Comparison of ENCODE assay signal across 34 cellular contexts in genomic region chr5:148687871-148688270, GRCh38. TPM values are rescaled to one million over a fixed set of nuclear protein-coding genes. Genes with fewer than 3 reads are reported as not detected.
"Had no signal": no experiment of that assay in that cellular context is flagged by ENCODE, and none has a peak within 500 bp of the region (broad histone marks: within the 10 kb centered on the region; RNA-seq: fewer than 3 reads in every experiment).

No MANE protein-coding gene starts in this region.

- H3K27ac ChIP-seq: adrenal gland, body of pancreas, brain microvascular endothelial cell, breast epithelium, VCaP had no signal

- H3K9me3 ChIP-seq: body of pancreas had no signal

- H3K9me3 Mint-ChIP-seq: T-helper 2 cell treated with Interferon-gamma antibody and Interleukin-4, amounts not matched to agents 5 μg/mL and 100 μg/mL, for 36 hours had no signal

- H3K4me1 Mint-ChIP-seq: activated B cell treated with CpG ODN at 0.5 μM for 24 hours; activated CD4-positive, alpha-beta T cell treated with anti-CD3 and anti-CD28 coated beads, Interleukin-2, amount 10 ng/mL, durations not matched to agents 7 days and 5 days; activated T-helper 17 cell treated with anti-CD3 and anti-CD28 coated beads, Interleukin-2, amount 50 U/mL, for 72 hours had no signal

- H3K4me1 ChIP-seq: adrenal gland, body of pancreas, breast epithelium had no signal

- H3K27ac Mint-ChIP-seq: activated B cell treated with CpG ODN at 0.5 μM for 24 hours; activated CD4-positive, alpha-beta T cell treated with anti-CD3 and anti-CD28 coated beads for 36 hours; activated CD4-positive, alpha-beta T cell treated with anti-CD3 and anti-CD28 coated beads, Interleukin-2, amount 10 ng/mL, durations not matched to agents 7 days and 5 days; activated CD8-positive, alpha-beta T cell treated with anti-CD3 and anti-CD28 coated beads for 36 hours; activated naive CD4-positive, alpha-beta T cell treated with anti-CD3 and anti-CD28 coated beads for 36 hours; activated naive CD4-positive, alpha-beta T cell treated with anti-CD3 and anti-CD28 coated beads, Interleukin-2, amount 50 U/mL, for 72 hours; activated naive CD8-positive, alpha-beta T cell treated with anti-CD3 and anti-CD28 coated beads for 36 hours; activated T-cell treated with anti-CD3 and anti-CD28 coated beads, Interleukin-2, amount 50 U/mL, for 72 hours; activated T-helper 1 cell treated with anti-CD3 and anti-CD28 coated beads, Interleukin-12 subunit alpha, Interleukin-12 subunit beta, Interleukin-2, Interleukin-4 antibody, amounts not matched to agents 30 ng/mL and 10 ng/mL and 1 ng/mL, durations not matched to agents 14 hours and 24 hours and 36 hours; activated T-helper 17 cell treated with anti-CD3 and anti-CD28 coated beads, Interleukin-2, amount 50 U/mL, for 72 hours; T-helper 1 cell treated with Interleukin-12 subunit alpha and Interleukin-12 subunit beta and Interleukin-4 antibody, amounts not matched to agents 30 μg/mL and 1 μg/mL, for 36 hours; T-helper 2 cell treated with Interferon-gamma antibody and Interleukin-4, amounts not matched to agents 5 μg/mL and 100 μg/mL, for 36 hours had no signal

- H3K4me3 ChIP-seq: adrenal gland, body of pancreas, breast epithelium had no signal

- ATAC-seq: activated T-cell treated with anti-CD3 and anti-CD28 coated beads, Interleukin-2, amount 50 U/mL, for 4 hours had no signal

- H3K36me3 ChIP-seq: adrenal gland, brain microvascular endothelial cell, breast epithelium had no signal

- FAIRE-seq: astrocyte, TTC549 had no signal

- DNase-seq: activated B cell treated with CpG ODN at 0.5 μM for 24 hours; activated CD4-positive, alpha-beta T cell treated with anti-CD3 and anti-CD28 coated beads for 1 hour; activated CD4-positive, alpha-beta T cell treated with anti-CD3 and anti-CD28 coated beads, Interleukin-2, amount 50 U/mL, for 48 hours; activated CD8-positive, alpha-beta memory T cell treated with anti-CD3 and anti-CD28 coated beads, Interleukin-2, amount 50 U/mL, for 4 hours; activated effector memory CD4-positive, alpha-beta T cell treated with anti-CD3 and anti-CD28 coated beads, Interleukin-2, amount 50 U/mL, for 16 hours; activated gamma-delta T cell treated with Interleukin-2 at 50 U/mL for 16 hours; activated naive CD4-positive, alpha-beta T cell; activated naive CD4-positive, alpha-beta T cell treated with anti-CD3 and anti-CD28 coated beads for 36 hours; activated naive CD4-positive, alpha-beta T cell treated with anti-CD3 and anti-CD28 coated beads, Interleukin-2, amount 50 U/mL, for 16 hours; activated T-cell treated with anti-CD3 and anti-CD28 coated beads for 4 hours; activated T-cell treated with anti-CD3 and anti-CD28 coated beads, Interleukin-2, amount 50 U/mL, for 1 hour; activated T-cell treated with anti-CD3 and anti-CD28 coated beads, Interleukin-2, amount 50 U/mL, for 4 hours; adrenal gland; amniotic stem cell; aorta; central memory CD4-positive, alpha-beta T cell; T-helper 9 cell had no signal

- H3K4me3 Mint-ChIP-seq: activated B cell treated with CpG ODN at 0.5 μM for 24 hours; activated CD4-positive, alpha-beta T cell treated with anti-CD3 and anti-CD28 coated beads for 36 hours; activated CD4-positive, alpha-beta T cell treated with anti-CD3 and anti-CD28 coated beads, Interleukin-2, amount 10 ng/mL, durations not matched to agents 7 days and 5 days; activated CD8-positive, alpha-beta T cell treated with anti-CD3 and anti-CD28 coated beads for 36 hours; activated naive CD4-positive, alpha-beta T cell treated with anti-CD3 and anti-CD28 coated beads for 36 hours; activated naive CD8-positive, alpha-beta T cell treated with anti-CD3 and anti-CD28 coated beads for 36 hours; activated T-cell treated with anti-CD3 and anti-CD28 coated beads, Interleukin-2, amount 50 U/mL, for 4 hours; activated T-cell treated with anti-CD3 and anti-CD28 coated beads, Interleukin-2, amount 50 U/mL, for 72 hours; activated T-helper 1 cell treated with anti-CD3 and anti-CD28 coated beads, Interleukin-12 subunit alpha, Interleukin-12 subunit beta, Interleukin-2, Interleukin-4 antibody, amounts not matched to agents 30 ng/mL and 10 ng/mL and 1 ng/mL, durations not matched to agents 14 hours and 24 hours and 36 hours; activated T-helper 17 cell treated with anti-CD3 and anti-CD28 coated beads, Interleukin-2, amount 50 U/mL, for 72 hours; T-helper 1 cell treated with Interleukin-12 subunit alpha and Interleukin-12 subunit beta and Interleukin-4 antibody, amounts not matched to agents 30 μg/mL and 1 μg/mL, for 36 hours; T-helper 2 cell treated with Interferon-gamma antibody and Interleukin-4, amounts not matched to agents 5 μg/mL and 100 μg/mL, for 36 hours had no signal

- H3K27me3 ChIP-seq: adrenal gland, body of pancreas, brain microvascular endothelial cell, breast epithelium had no signal

RNA-seq across cellular contexts. Expression of gene HTR4, which starts 33.5 kb away (rescaled TPM):
- total RNA-seq: activated B cell treated with CpG ODN at 0.5 μM for 24 hours; activated CD4-positive, alpha-beta T cell treated with anti-CD3 and anti-CD28 coated beads for 36 hours; activated CD4-positive, alpha-beta T cell treated with anti-CD3 and anti-CD28 coated beads, Interleukin-2, amount 10 ng/mL, durations not matched to agents 7 days and 5 days; activated CD8-positive, alpha-beta memory T cell treated with anti-CD3 and anti-CD28 coated beads for 36 hours; activated CD8-positive, alpha-beta T cell treated with anti-CD3 and anti-CD28 coated beads for 36 hours; activated naive CD4-positive, alpha-beta T cell treated with anti-CD3 and anti-CD28 coated beads for 36 hours; activated naive CD4-positive, alpha-beta T cell treated with anti-CD3 and anti-CD28 coated beads, Interleukin-2, amount 50 U/mL, for 72 hours; activated naive CD8-positive, alpha-beta T cell treated with anti-CD3 and anti-CD28 coated beads for 36 hours; activated T-cell treated with anti-CD3 and anti-CD28 coated beads, Interleukin-2, amount 50 U/mL, for 4 hours; activated T-cell treated with anti-CD3 and anti-CD28 coated beads, Interleukin-2, amount 50 U/mL, for 72 hours; activated T-helper 1 cell treated with anti-CD3 and anti-CD28 coated beads, Interleukin-12 subunit alpha, Interleukin-12 subunit beta, Interleukin-2, Interleukin-4 antibody, amounts not matched to agents 30 ng/mL and 10 ng/mL and 1 ng/mL, durations not matched to agents 14 hours and 24 hours and 36 hours; activated T-helper 17 cell treated with anti-CD3 and anti-CD28 coated beads, Interleukin-2, amount 50 U/mL, for 72 hours; astrocyte; body of pancreas had no signal
